Comparison of ENCODE assay signal across 10 cellular contexts in genomic region chr22:19522190-19522880, GRCh38. TPM values are rescaled to one million over a fixed set of nuclear protein-coding genes. Genes with fewer than 3 reads are reported as not detected.
DNase-seq lines count a peak whose midpoint lies in the region; ATAC-seq, FAIRE-seq and TF ChIP-seq lines count a peak whose summit lies in the region.
"Had no signal": no experiment of that assay in that cellular context is flagged by ENCODE, and none has a peak within 500 bp of the region (broad histone marks: within the 10 kb centered on the region; RNA-seq: fewer than 3 reads in every experiment).

No MANE protein-coding gene starts in this region.

- H3K4ac ChIP-seq in mesenchymal stem cell (ENCODE audit: low read depth in 1 of 2, low read length in 2 of 2), result no peak overlapping the region

- FAIRE-seq in GM12878 (lab: Jason Lieb, UNC), result no peak
- no peak for FAIRE-seq in HTR-8/SVneo (lab: Jason Lieb, UNC)

- H3K36me3 Mint-ChIP-seq in activated CD8-positive, alpha-beta T cell treated with anti-CD3 and anti-CD28 coated beads for 36 hours (ENCODE audit: low read depth), result peaks cover 20% of the 10 kb centered on the region

- H3K36me3 ChIP-seq in A673 (ENCODE audit: insufficient read depth, low read length, poor library complexity, severe bottlenecking) (peaks cover 4% of the 10 kb centered on the region), GM12878 (ENCODE audit: control insufficient read depth in 2 of 2, insufficient read depth in 2 of 2, low read length in 1 of 2) (peaks cover 0 to 7% of the 10 kb centered on the region in 2 experiments; a peak in 2 of 4 replicates), mesenchymal stem cell (ENCODE audit: control insufficient read depth in 1 of 2, insufficient read depth in 2 of 2, low read depth in 1 of 2, low read length in 2 of 2) (peaks cover 0 to 1% of the 10 kb centered on the region in 2 experiments)

- 86% methylated on average over 15 of the region's 16 CpGs for WGBS in GM12878 (ENCODE audit: insufficient coverage, insufficient replicate concordance, low lambda C conversion rate, missing lambda C conversion rate)
- 80% methylated on average over 16 of the region's 16 CpGs for WGBS in mesenchymal stem cell

- H3K9ac ChIP-seq in GM12878 (ENCODE audit: control insufficient read depth, insufficient read depth, low read length), result no peak overlapping the region
- no peak overlapping the region for H3K9ac ChIP-seq in mesenchymal stem cell (ENCODE audit: low read length)

- no peak overlapping the region for H3K18ac ChIP-seq in mesenchymal stem cell (ENCODE audit: low read depth in 1 of 2, low read length in 2 of 2)

- H3K23ac ChIP-seq in mesenchymal stem cell (ENCODE audit: low read length in 2 of 2), result no peak overlapping the region

- no peaks in the 10 kb centered on the region for H3K79me1 ChIP-seq in mesenchymal stem cell (replicated peaks; ENCODE audit: low read length, poor library complexity, severe bottlenecking)

- no peak overlapping the region for H3K27ac Mint-ChIP-seq in activated CD8-positive, alpha-beta T cell treated with anti-CD3 and anti-CD28 coated beads for 36 hours

- H3K4me3 ChIP-seq in A673 (ENCODE audit: low read depth, low read length, poor library complexity, severe bottlenecking) (no peak overlapping the region), GM12878 (no peak overlapping the region), mesenchymal stem cell (ENCODE audit: insufficient read depth in 1 of 2, low read depth in 1 of 2, low read length in 2 of 2) (no peak overlapping the region)

- no peaks in the 10 kb centered on the region for H4K20me1 ChIP-seq in GM12878 (ENCODE audit: control insufficient read depth, insufficient read depth)

- in situ Hi-C loops in GM12878 (cut with MboI), result no loop called here

- H3K4me3 Mint-ChIP-seq in activated CD8-positive, alpha-beta T cell treated with anti-CD3 and anti-CD28 coated beads for 36 hours, result no peak overlapping the region

- no peak overlapping the region for H2AK5ac ChIP-seq in mesenchymal stem cell (ENCODE audit: low read length, severe bottlenecking)

- peak; percentile 14 for DNase-seq in A673 (ENCODE audit: low spot score)
- peak; percentile 18 for DNase-seq in NAMALWA (ENCODE audit: low spot score)
- no peak for DNase-seq in GM12878 (ENCODE audit: low read depth, low spot score)
- peak; percentile 72 for DNase-seq in mesenteric fat pad (ENCODE audit: low spot score)
- DNase-seq in activated CD8-positive, alpha-beta T cell treated with anti-CD3 and anti-CD28 coated beads for 36 hours, result no peak
- no peak for DNase-seq in mesenchymal stem cell
- DNase-seq in HTR-8/SVneo (ENCODE audit: insufficient read length, low spot score), result no peak
- DNase-seq in CD1c-positive myeloid dendritic cell (ENCODE audit: extremely low spot score), result no peak
- DNase-seq: NCI-H226 had no signal

- no peak for TF ChIP-seq RAD21 in GM12878 (IDR thresholded peaks at IDR 0.05; ENCODE audit: insufficient read depth, low read depth, low read length)

- no peak overlapping the region for H2BK120ac ChIP-seq in mesenchymal stem cell (ENCODE audit: low read depth, low read length)

- H3K27ac ChIP-seq in A673 (ENCODE audit: low read depth, low read length, poor library complexity, severe bottlenecking) (no peak overlapping the region), GM12878 (ENCODE audit: control insufficient read depth, insufficient read depth) (no peak overlapping the region), mesenchymal stem cell (ENCODE audit: low read length, poor library complexity, severe bottlenecking) (no peak overlapping the region)

- H3K14ac ChIP-seq in mesenchymal stem cell (ENCODE audit: low read length in 2 of 2), result no peak overlapping the region

- SMC1A ChIA-PET in GM12878 (lab: Charles Lee; ENCODE audit: uncharacterized antibody, unreplicated experiment), result no interaction called here

- no peak overlapping the region for H2AFZ ChIP-seq in GM12878 (ENCODE audit: control insufficient read depth, low read depth, low read length)
- no peak overlapping the region for H2AFZ ChIP-seq in mesenchymal stem cell (ENCODE audit: low read depth, low read length)

- BruUV-seq in A673 (replicated peaks; lab: Mats Ljungman, UMichigan) (no TSS peak), GM12878 (replicated peaks; lab: Mats Ljungman, UMichigan) (no TSS peak)

- RAD21 ChIA-PET in GM12878 (lab: Charles Lee; ENCODE audit: unreplicated experiment), result no interaction called here

- intact Hi-C loops in A673 (cut with micrococcal nuclease; ENCODE audit: unreplicated experiment), result no loop called here
- intact Hi-C loops in GM12878 (cut with micrococcal nuclease; ENCODE audit: unreplicated experiment), result no loop called here
- intact Hi-C loops in activated CD8-positive, alpha-beta T cell treated with anti-CD3 and anti-CD28 coated beads for 36 hours (cut with micrococcal nuclease), result loop anchor here (10.0 kb wide), 1 partner anchor 92 kb away; no protein-coding TSS in a partner anchor

- TF ChIP-seq EP300 in GM12878 (IDR thresholded peaks at IDR 0.05; ENCODE audit: borderline replicate concordance in 1 of 2, control insufficient read depth in 1 of 2, low read depth in 2 of 2, low read length in 2 of 2), result no peak

- peaks cover 9% of the 10 kb centered on the region for H3K4me1 Mint-ChIP-seq in activated CD8-positive, alpha-beta T cell treated with anti-CD3 and anti-CD28 coated beads for 36 hours (ENCODE audit: low read depth)

- H3K4me2 ChIP-seq in GM12878 (ENCODE audit: control insufficient read depth, insufficient read depth) (no peak overlapping the region), mesenchymal stem cell (ENCODE audit: low read length, poor library complexity, severe bottlenecking) (no peak overlapping the region)

- H2BK5ac ChIP-seq in mesenchymal stem cell (ENCODE audit: low read depth, low read length, poor library complexity, severe bottlenecking), result no peak overlapping the region

- peaks cover 5% of the 10 kb centered on the region for H3K4me1 ChIP-seq in A673 (ENCODE audit: insufficient read depth, low read length, poor library complexity, severe bottlenecking)
- H3K4me1 ChIP-seq in GM12878 (ENCODE audit: control insufficient read depth, insufficient read depth, low read length), result no peaks in the 10 kb centered on the region
- peaks cover 17% of the 10 kb centered on the region for H3K4me1 ChIP-seq in mesenchymal stem cell (ENCODE audit: control insufficient read depth, insufficient read depth, low read depth, low read length)

- TF ChIP-seq POLR2A in GM12878 (IDR thresholded peaks at IDR 0.05; ENCODE audit: low read depth, low read length), result 0 out of 2 replicates have a peak, but pooled peaks have one; percentile 21

- H4K8ac ChIP-seq in mesenchymal stem cell (ENCODE audit: low read length), result no peak overlapping the region

- H2BK15ac ChIP-seq in mesenchymal stem cell (ENCODE audit: low read depth, poor library complexity, severe bottlenecking), result no peak overlapping the region

- no peak overlapping the region for H2BK12ac ChIP-seq in mesenchymal stem cell (ENCODE audit: low read length in 2 of 2)

- H4K91ac ChIP-seq in mesenchymal stem cell (ENCODE audit: low read length), result no peak overlapping the region

- CTCF ChIA-PET in A673 (lab: Charles Lee) (no interaction called here), GM12878 (lab: Yijun Ruan, JAX) (no interaction called here)
- CTCF ChIA-PET in activated CD8-positive, alpha-beta T cell treated with anti-CD3 and anti-CD28 coated beads for 36 hours (lab: Charles Lee), result interaction anchor here (0.8 to 2.9 kb wide), 2 partner anchors 21 to 107 kb away, joined by 3 to 10 read pairs; no protein-coding TSS in a partner anchor

- peaks cover 9% of the 10 kb centered on the region for H3K27me3 ChIP-seq in A673 (replicated peaks; ENCODE audit: insufficient read depth, low read depth, low read length, poor library complexity)
- peaks cover 0 to 2% of the 10 kb centered on the region in 2 experiments; a peak in 2 of 4 replicates for H3K27me3 ChIP-seq in GM12878 (replicated peaks in 1 of 2; ENCODE audit: control insufficient read depth in 2 of 2, insufficient read depth in 2 of 2, low read length in 1 of 2)
- peaks cover 45 to 49% of the 10 kb centered on the region in 2 experiments for H3K27me3 ChIP-seq in mesenchymal stem cell (ENCODE audit: control insufficient read depth in 1 of 2, insufficient read depth in 1 of 2, low read length in 2 of 2)

- TF ChIP-seq CTCF in A673 (conservative IDR thresholded peaks at IDR 0.05; ENCODE audit: low read depth, low read length) (no peak), GM12878 (IDR thresholded peaks at IDR 0.05 in 2 of 3, conservative IDR thresholded peaks at IDR 0.05 in 1 of 3; ENCODE audit: control insufficient read depth in 2 of 3, extremely low read depth in 1 of 3, insufficient read depth in 1 of 3, low read depth in 3 of 3, low read length in 3 of 3) (no peak)
- TF ChIP-seq CTCF in activated CD8-positive, alpha-beta T cell treated with anti-CD3 and anti-CD28 coated beads for 36 hours (IDR thresholded peaks at IDR 0.05), result no peak

- no peaks in the 10 kb centered on the region for H3K9me3 Mint-ChIP-seq in activated CD8-positive, alpha-beta T cell treated with anti-CD3 and anti-CD28 coated beads for 36 hours

- no peaks in the 10 kb centered on the region for H3K9me3 ChIP-seq in A673 (ENCODE audit: low read depth, low read length, poor library complexity, severe bottlenecking)
- H3K9me3 ChIP-seq in GM12878 (replicated peaks; ENCODE audit: control insufficient read depth, insufficient read depth, low read length), result no peaks in the 10 kb centered on the region
- H3K9me3 ChIP-seq in mesenchymal stem cell (ENCODE audit: control insufficient read depth, low read length), result no peaks in the 10 kb centered on the region

- no peak for ATAC-seq in GM12878
- no peak for ATAC-seq in activated CD8-positive, alpha-beta T cell treated with anti-CD3 and anti-CD28 coated beads for 36 hours
- ATAC-seq: HCT116 had no signal

- H3K79me2 ChIP-seq in GM12878 (ENCODE audit: control insufficient read depth, insufficient read depth, low read length), result no peaks in the 10 kb centered on the region

- peaks cover 22% of the 10 kb centered on the region for H3K27me3 Mint-ChIP-seq in activated CD8-positive, alpha-beta T cell treated with anti-CD3 and anti-CD28 coated beads for 36 hours

- POLR2A ChIA-PET in A673 (lab: Charles Lee; ENCODE audit: low non-redundant PET), result no interaction called here
- POLR2A ChIA-PET in GM12878 (lab: Charles Lee), result no interaction called here
- POLR2A ChIA-PET in activated CD8-positive, alpha-beta T cell treated with anti-CD3 and anti-CD28 coated beads for 36 hours (lab: Charles Lee), result interaction anchor here (2.4 kb wide), 1 partner anchor 107 kb away, joined by 6 read pairs; no protein-coding TSS in a partner anchor

RNA-seq across cellular contexts. Expression of gene CLDN5, which starts 1.9 kb away (rescaled TPM):
- total RNA-seq in A673 (2021) (0.21 and 0.22 TPM in 2 replicates), GM12878 (2014; rRNA removed) (not detected in 2 replicates), GM12878 (2014; rRNA removed; fragmentation: Illumina TruSeq; extraction: Trizol) (not detected in 2 replicates), GM12878 (2021) (0.15 TPM in 1 of 2 replicates, not detected in the other), mesenteric fat pad (151 TPM)
- not detected in 2 replicates for total RNA-seq in GM12878 (2013; cell fraction: nucleolus; rRNA removed)
- not detected for polyA plus RNA-seq in GM12878 (2011; ENCODE audit: low read depth)
- polyA plus RNA-seq in GM12878 (2011; rRNA removed) (not detected in 2 replicates), GM12878 (2014; fragmentation: Illumina TruSeq; extraction: Trizol) (not detected in 2 replicates), GM12878 (2014; fragmentation: Nextera tagmentation; extraction: Ambion mirVana) (not detected), GM12878 (2014; rRNA removed) (not detected in 2 replicates), GM12878 (2016; fragmentation: Nextera tagmentation; extraction: Ambion mirVana) (not detected)
- not detected in 2 replicates for polyA plus RNA-seq in GM12878 (2011; cell fraction: cytosol; rRNA removed)
- polyA plus RNA-seq in GM12878 (2011; cell fraction: nucleus; rRNA removed), result not detected in 2 replicates
- polyA plus RNA-seq in GM12878 (2012), result not detected in 2 replicates
- polyA minus RNA-seq in GM12878 (2011; rRNA and poly(A)+ RNA removed), result not detected in 2 replicates
- not detected in 2 replicates for polyA minus RNA-seq in GM12878 (2011; cell fraction: cytosol; rRNA and poly(A)+ RNA removed)
- not detected in 2 replicates for polyA minus RNA-seq in GM12878 (2011; cell fraction: nucleus; rRNA and poly(A)+ RNA removed)
- total RNA-seq in activated CD8-positive, alpha-beta T cell treated with anti-CD3 and anti-CD28 coated beads for 36 hours, result not detected
- 0.06 TPM for polyA plus RNA-seq in mesenchymal stem cell (2013, experiment 1 of 2)
- 0.10 TPM for polyA plus RNA-seq in mesenchymal stem cell (2013, experiment 2 of 2)

RNA-seq across cellular contexts. Expression of gene CDC45, which starts 42.6 kb away (rescaled TPM):
- total RNA-seq in A673 (2021), result 79.1 and 79.2 TPM in 2 replicates
- total RNA-seq in GM12878 (2013; cell fraction: nucleolus; rRNA removed), result 42.6 and 46.5 TPM in 2 replicates
- 46.9 and 53.0 TPM in 2 replicates for total RNA-seq in GM12878 (2014; rRNA removed)
- total RNA-seq in GM12878 (2014; rRNA removed; fragmentation: Illumina TruSeq; extraction: Trizol), result 40.0 and 40.8 TPM in 2 replicates
- 45.4 and 49.3 TPM in 2 replicates for total RNA-seq in GM12878 (2021)
- 21.3 TPM for polyA plus RNA-seq in GM12878 (2011; ENCODE audit: low read depth)
- polyA plus RNA-seq in GM12878 (2011; rRNA removed), result 88.5 and 124 TPM in 2 replicates
- 49.6 and 68.6 TPM in 2 replicates for polyA plus RNA-seq in GM12878 (2011; cell fraction: cytosol; rRNA removed)
- 112 and 139 TPM in 2 replicates for polyA plus RNA-seq in GM12878 (2011; cell fraction: nucleus; rRNA removed)
- polyA plus RNA-seq in GM12878 (2012), result 28.1 and 36.6 TPM in 2 replicates
- polyA plus RNA-seq in GM12878 (2014; fragmentation: Illumina TruSeq; extraction: Trizol), result 63.1 and 69.7 TPM in 2 replicates
- 10 to 100 TPM; 42.8 to 51.2 TPM for polyA plus RNA-seq in GM12878 (2014; fragmentation: Nextera tagmentation; extraction: Ambion mirVana)
- 55.5 and 59.3 TPM in 2 replicates for polyA plus RNA-seq in GM12878 (2014; rRNA removed)
- polyA plus RNA-seq in GM12878 (2016; fragmentation: Nextera tagmentation; extraction: Ambion mirVana), result 10 to 100 TPM; 79.1 to 83.4 TPM
- polyA minus RNA-seq in GM12878 (2011; rRNA and poly(A)+ RNA removed), result 51.1 and 52.3 TPM in 2 replicates
- 15.9 and 17.4 TPM in 2 replicates for polyA minus RNA-seq in GM12878 (2011; cell fraction: cytosol; rRNA and poly(A)+ RNA removed)
- polyA minus RNA-seq in GM12878 (2011; cell fraction: nucleus; rRNA and poly(A)+ RNA removed), result 29.9 and 65.0 TPM in 2 replicates
- total RNA-seq in mesenteric fat pad, result not detected
- total RNA-seq in activated CD8-positive, alpha-beta T cell treated with anti-CD3 and anti-CD28 coated beads for 36 hours, result 100 to 1,000 TPM; 109 to 111 TPM
- 3.0 TPM for polyA plus RNA-seq in mesenchymal stem cell (2013, experiment 1 of 2)
- 2.6 TPM for polyA plus RNA-seq in mesenchymal stem cell (2013, experiment 2 of 2)

RNA-seq across cellular contexts. Expression of gene UFD1, which starts 43.3 kb away (rescaled TPM):
- 161 and 195 TPM in 2 replicates for total RNA-seq in A673 (2021)
- total RNA-seq in GM12878 (2013; cell fraction: nucleolus; rRNA removed), result 37.0 and 38.0 TPM in 2 replicates
- 73.3 and 74.6 TPM in 2 replicates for total RNA-seq in GM12878 (2014; rRNA removed)
- total RNA-seq in GM12878 (2014; rRNA removed; fragmentation: Illumina TruSeq; extraction: Trizol), result 73.7 and 79.0 TPM in 2 replicates
- total RNA-seq in GM12878 (2021), result 67.2 and 67.5 TPM in 2 replicates
- 43.2 TPM for polyA plus RNA-seq in GM12878 (2011; ENCODE audit: low read depth)
- polyA plus RNA-seq in GM12878 (2011; rRNA removed), result 75.4 and 98.7 TPM in 2 replicates
- 140 and 141 TPM in 2 replicates for polyA plus RNA-seq in GM12878 (2011; cell fraction: cytosol; rRNA removed)
- polyA plus RNA-seq in GM12878 (2011; cell fraction: nucleus; rRNA removed), result 90.6 and 105 TPM in 2 replicates
- 63.7 and 80.1 TPM in 2 replicates for polyA plus RNA-seq in GM12878 (2012)
- polyA plus RNA-seq in GM12878 (2014; fragmentation: Illumina TruSeq; extraction: Trizol), result 140 and 145 TPM in 2 replicates
- 100 to 1,000 TPM; 128 to 143 TPM for polyA plus RNA-seq in GM12878 (2014; fragmentation: Nextera tagmentation; extraction: Ambion mirVana)
- polyA plus RNA-seq in GM12878 (2014; rRNA removed), result 97.3 and 106 TPM in 2 replicates
- 100 to 1,000 TPM; 140 to 143 TPM for polyA plus RNA-seq in GM12878 (2016; fragmentation: Nextera tagmentation; extraction: Ambion mirVana)
- 101 and 104 TPM in 2 replicates for polyA minus RNA-seq in GM12878 (2011; rRNA and poly(A)+ RNA removed)
- polyA minus RNA-seq in GM12878 (2011; cell fraction: cytosol; rRNA and poly(A)+ RNA removed), result 28.6 and 31.5 TPM in 2 replicates
- polyA minus RNA-seq in GM12878 (2011; cell fraction: nucleus; rRNA and poly(A)+ RNA removed), result 22.7 and 42.6 TPM in 2 replicates
- 55.4 TPM for total RNA-seq in mesenteric fat pad
- total RNA-seq in activated CD8-positive, alpha-beta T cell treated with anti-CD3 and anti-CD28 coated beads for 36 hours, result 10 to 100 TPM; 65.0 to 78.0 TPM
- polyA plus RNA-seq in mesenchymal stem cell (2013, experiment 1 of 2), result 119 TPM
- 115 TPM for polyA plus RNA-seq in mesenchymal stem cell (2013, experiment 2 of 2)

Comparison
In these comparisons a context has a peak if more than half of its experiments do, and no peak if none do; other contexts are left out.
1. DNase-seq: peak in A673 (single experiment), NAMALWA (single experiment) and mesenteric fat pad (single experiment); none in GM12878 (single experiment), activated CD8-positive, alpha-beta T cell treated with anti-CD3 and anti-CD28 coated beads for 36 hours (single experiment), mesenchymal stem cell (single experiment), HTR-8/SVneo (single experiment) and CD1c-positive myeloid dendritic cell (single experiment).
2. RNA of gene CLDN5, which starts 1.9 kb away (total RNA-seq): 151 TPM in mesenteric fat pad (single experiment); 0.21 to 0.22 TPM in A673, 0.15 TPM in GM12878 and not detected in activated CD8-positive, alpha-beta T cell treated with anti-CD3 and anti-CD28 coated beads for 36 hours; every median in the first group is over 100 times any median in the second.
3. RNA of gene CDC45, which starts 42.6 kb away (total RNA-seq): 109 to 111 TPM in activated CD8-positive, alpha-beta T cell treated with anti-CD3 and anti-CD28 coated beads for 36 hours, 79.1 to 79.2 TPM in A673 and 40.0 to 53.0 TPM in GM12878; not detected in mesenteric fat pad (single experiment); every median in the first group is over 10 times any median in the second.